In genomic region chr15:73051811-73052678, GRCh38 we compare ENCODE assay signal across 8 cellular contexts. TPM values are rescaled to one million over a fixed set of nuclear protein-coding genes. Genes with fewer than 3 reads are reported as not detected.
DNase-seq lines count a peak whose midpoint lies in the region; ATAC-seq, FAIRE-seq and TF ChIP-seq lines count a peak whose summit lies in the region.

TSS of gene NEO1 (plus strand) at chr15:73052463. CDS start at chr15:73052676, 213 bp downstream.

- H2BK5ac ChIP-seq in H9 (ENCODE audit: insufficient read length, low read length) = no peak within 1 kb of the TSS

- H3K18ac ChIP-seq in H9 (ENCODE audit: insufficient read length, low read depth, low read length) = peak within 1 kb of the TSS; percentile 70

- H3K27ac Mint-ChIP-seq in H9 = peak within 1 kb of the TSS; percentile 50 to 89 (median 84); a peak in 5 of 7 replicates
- H3K27ac Mint-ChIP-seq in T-cell = peak within 1 kb of the TSS; percentile 67 to 74

- no peaks in the 10 kb centered on the region for H4K20me1 ChIP-seq in H9 (ENCODE audit: control insufficient read depth, insufficient read depth, insufficient read length)

- no peak within 1 kb of the TSS for H3K23ac ChIP-seq in H9 (ENCODE audit: insufficient read length, low read depth, low read length)

- no peak for FAIRE-seq in pancreas (lab: Jason Lieb, UNC)

- no peak within 1 kb of the TSS for H4K8ac ChIP-seq in H9 (replicated peaks; ENCODE audit: insufficient read length, low read depth, low read length)

- no peak within 1 kb of the TSS for H4K91ac ChIP-seq in H9 (ENCODE audit: insufficient read length, low read depth, low read length)

- no peak within 1 kb of the TSS for H2BK12ac ChIP-seq in H9 (ENCODE audit: insufficient read length, low read depth, low read length)

- no peak within 1 kb of the TSS for H3K56ac ChIP-seq in H9 (ENCODE audit: insufficient read length, low read depth, low read length)

- H2BK20ac ChIP-seq in H9 (ENCODE audit: low read depth, low read length, poor library complexity, severe bottlenecking) = no peak within 1 kb of the TSS

- no peak within 1 kb of the TSS for H2BK120ac ChIP-seq in H9 (ENCODE audit: low read depth, low read length, poor library complexity, severe bottlenecking)

- TF ChIP-seq CTCF in H9 (conservative IDR thresholded peaks at IDR 0.05) = no peak
- no peak for TF ChIP-seq CTCF in adrenal gland (IDR thresholded peaks at IDR 0.05)
- TF ChIP-seq CTCF in pancreas (IDR thresholded peaks at IDR 0.05) = no peak
- no peak for TF ChIP-seq CTCF in thoracic aorta (IDR thresholded peaks at IDR 0.05)

- H2AK5ac ChIP-seq in H9 (ENCODE audit: insufficient read length, low read length) = no peak within 1 kb of the TSS

- peak within 1 kb of the TSS; percentile 93 to 96 for H3K4me3 Mint-ChIP-seq in H9
- peak within 1 kb of the TSS; percentile 82 to 84 (median 82) for H3K4me3 Mint-ChIP-seq in T-cell

- H3K27me3 ChIP-seq in H9 (ENCODE audit: insufficient read depth, low read length) (no peaks in the 10 kb centered on the region), adrenal gland (no peaks in the 10 kb centered on the region), pancreas (no peaks in the 10 kb centered on the region), thoracic aorta (replicated peaks; ENCODE audit: insufficient read depth) (no peaks in the 10 kb centered on the region)

- peak; percentile 78 to 82 (median 80) for ATAC-seq in T-cell (replicated peaks in 1 of 4)
- peak; percentile 87 to 94 (median 91) for ATAC-seq in pancreas
- ATAC-seq in thoracic aorta (ENCODE audit: insufficient number of reproducible peaks, low FRiP score, low read depth) = peak; percentile 77

- peak; percentile 65 to 68 for TF ChIP-seq POLR2A in adrenal gland (IDR thresholded peaks at IDR 0.05)

- H3K9me3 ChIP-seq in H9 (ENCODE audit: control insufficient read depth, low read depth, low read length) = no peaks in the 10 kb centered on the region
- H3K9me3 ChIP-seq in adrenal gland (replicated peaks in 1 of 3) = no peaks in the 10 kb centered on the region
- no peaks in the 10 kb centered on the region for H3K9me3 ChIP-seq in pancreas
- H3K9me3 ChIP-seq in thoracic aorta = no peaks in the 10 kb centered on the region

- peaks cover 3% of the 10 kb centered on the region; the same call in 1 of the 2 replicates for H3K79me2 ChIP-seq in H9 (ENCODE audit: insufficient read depth, low read length)

- H3K36me3 ChIP-seq in adrenal gland (replicated peaks in 1 of 2) (no peaks in the 10 kb centered on the region), pancreas (no peaks in the 10 kb centered on the region), thoracic aorta (no peaks in the 10 kb centered on the region)

- H3K23me2 ChIP-seq in H9 (ENCODE audit: insufficient read length, low read depth, low read length, poor library complexity, severe bottlenecking) = peaks cover 7% of the 10 kb centered on the region

- POLR2A ChIA-PET in T-cell (lab: Charles Lee) = no interaction called here

- H3K36me3 Mint-ChIP-seq in H9 (ENCODE audit: insufficient read depth in 1 of 3, low read depth in 3 of 3) = no peaks in the 10 kb centered on the region
- H3K36me3 Mint-ChIP-seq in T-cell = no peaks in the 10 kb centered on the region

- H3K9me3 Mint-ChIP-seq in H9 = no peaks in the 10 kb centered on the region; a peak in 1 of 5 replicates
- no peaks in the 10 kb centered on the region for H3K9me3 Mint-ChIP-seq in T-cell

- H2AFZ ChIP-seq in H9 (ENCODE audit: low read length) = peak within 1 kb of the TSS; percentile 74

- H4K5ac ChIP-seq in H9 (ENCODE audit: insufficient read length, low read depth, low read length) = no peak within 1 kb of the TSS

- no peaks in the 10 kb centered on the region for H3K79me1 ChIP-seq in H9 (ENCODE audit: insufficient read depth, low read depth, low read length, poor library complexity, severe bottlenecking)

- H3K27me3 Mint-ChIP-seq in H9 (ENCODE audit: low read depth) (no peaks in the 10 kb centered on the region; the same call in 1 of the 2 replicates), T-cell (peaks cover 3 to 8% of the 10 kb centered on the region in 2 donors)

- intact Hi-C loops in adrenal gland (cut with DNase I) (loop anchor here in 1 of 2 donors (10.0 kb wide), 1 partner anchor 257 kb away; no protein-coding TSS in a partner anchor), cardiac septum (cut with DNase I) (loop anchor here (5.0 kb wide), 1 partner anchor 270 kb away; the partner anchor contains the start of gene ADPGK), pancreas (cut with DNase I) (no loop called here)

- peak within 1 kb of the TSS; percentile 45 to 96 (median 92) for H3K4me3 ChIP-seq in adrenal gland
- H3K4me3 ChIP-seq in pancreas = peak within 1 kb of the TSS; percentile 58 to 84 (median 73)
- peak within 1 kb of the TSS; percentile 93 for H3K4me3 ChIP-seq in thoracic aorta

- peak within 1 kb of the TSS; percentile 92 for H3K14ac ChIP-seq in H9 (ENCODE audit: insufficient read depth, low read length)

- H2BK15ac ChIP-seq in H9 (ENCODE audit: low read depth, low read length) = no peak within 1 kb of the TSS

- H3K4me1 ChIP-seq in H9 (ENCODE audit: insufficient read depth, low read length) (no peaks in the 10 kb centered on the region), adrenal gland (replicated peaks in 1 of 2) (peaks cover 0 to 19% of the 10 kb centered on the region in 2 donors), pancreas (peaks cover 0 to 5% (median 3%) of the 10 kb centered on the region in 3 donors), thoracic aorta (ENCODE audit: control insufficient read depth in 1 of 2, low read depth in 2 of 2) (peaks cover 6 to 36% of the 10 kb centered on the region in 2 donors)

- DNase-seq in DMS153 treated with DMSO at 0.1 percent for 48 hours (lab: John Stamatoyannopoulos, UW; ENCODE audit: unreplicated experiment) (peak; percentile 16), H9 (peak; percentile 89), NCI-H1092 (lab: John Stamatoyannopoulos, UW) (peak; percentile 58), T-cell (peak; percentile 62 to 86 (median 78)), adrenal gland (peak; percentile 85 to 92 (median 90)), cardiac septum (ENCODE audit: low spot score) (peak; percentile 86), pancreas (peak; percentile 89 to 96 (median 92)), thoracic aorta (ENCODE audit: low spot score) (peak; percentile 26)

- H3K4ac ChIP-seq in H9 (ENCODE audit: low read depth, low read length) = no peak within 1 kb of the TSS

- H3K9ac ChIP-seq in H9 (ENCODE audit: extremely low read depth, insufficient read length, low read length) = peak within 1 kb of the TSS; percentile 84

- no peak within 1 kb of the TSS for H3T11ph ChIP-seq in H9 (ENCODE audit: low read length)

- WGBS in H9 (ENCODE audit: extremely low coverage, insufficient read length, low lambda C conversion rate) = no CpG with 5 or more reads among the region's 110 CpGs
- WGBS in adrenal gland, 4 donors = 0 to 1% (median 0%) methylated on average over 2 to 80 of the region's 110 CpGs
- 1% methylated on average over 16 to 85 of the region's 110 CpGs for WGBS in pancreas, 2 donors

- H3K4me1 Mint-ChIP-seq in H9 = peaks cover 20 to 24% of the 10 kb centered on the region in 2 experiments
- H3K4me1 Mint-ChIP-seq in T-cell = peaks cover 12 to 13% (median 12%) of the 10 kb centered on the region in 3 donors

- CTCF ChIA-PET in T-cell (lab: Charles Lee) = interaction anchor here in 1 of 2 donors (0.7 kb wide), 1 partner anchor 704 kb away, joined by 3 read pairs; no protein-coding TSS in a partner anchor

- H3K27ac ChIP-seq in H9 (ENCODE audit: insufficient read length, low read depth, low read length) = no peak within 1 kb of the TSS
- peak within 1 kb of the TSS; percentile 66 to 95 (median 91) for H3K27ac ChIP-seq in adrenal gland
- H3K27ac ChIP-seq in pancreas = peak within 1 kb of the TSS; percentile 88 to 96 (median 93)
- peak within 1 kb of the TSS; percentile 93 to 94 for H3K27ac ChIP-seq in thoracic aorta

- H3K4me2 ChIP-seq in H9 (ENCODE audit: insufficient read depth, insufficient read length, low read length) = peak within 1 kb of the TSS; percentile 92

RNA-seq across cellular contexts. Expression of gene NEO1, which starts in this region (rescaled TPM):
- 37.7 and 41.8 TPM in 2 replicates for total RNA-seq in H9 (2021)
- 10 to 100 TPM in 3 of 5 donors, 1 to 10 TPM in 2; 5.0 to 16.6 (median 10.2) TPM for total RNA-seq in T-cell
- total RNA-seq in adrenal gland = 10 to 100 TPM; 13.8 to 28.6 (median 20.9) TPM
- polyA plus RNA-seq in adrenal gland = 10 to 100 TPM in 1 of 3 donors, 1 to 10 TPM in 2; 5.7 to 14.9 (median 7.6) TPM
- 8.7 TPM for total RNA-seq in cardiac septum
- 10 to 100 TPM; 15.8 to 30.7 (median 21.0) TPM for total RNA-seq in pancreas
- 10 to 100 TPM in 1 of 2 donors, 1 to 10 TPM in 1; 7.1 to 13.5 TPM for polyA plus RNA-seq in pancreas
- 10 to 100 TPM; 51.4 to 72.3 TPM for total RNA-seq in thoracic aorta

Comparison
In these comparisons a context has a peak if more than half of its experiments do, and no peak if none do; other contexts are left out.
1. DNase-seq: peak in every context shown above with its lines; median percentile 92 in pancreas; 90 in adrenal gland; 89 in H9; 86 in cardiac septum; 78 in T-cell; 58 in NCI-H1092; 26 in thoracic aorta; 16 in DMS153 treated with DMSO at 0.1 percent for 48 hours.